9 cellular contexts compared by ENCODE assay signal in the genomic region with DNA sequence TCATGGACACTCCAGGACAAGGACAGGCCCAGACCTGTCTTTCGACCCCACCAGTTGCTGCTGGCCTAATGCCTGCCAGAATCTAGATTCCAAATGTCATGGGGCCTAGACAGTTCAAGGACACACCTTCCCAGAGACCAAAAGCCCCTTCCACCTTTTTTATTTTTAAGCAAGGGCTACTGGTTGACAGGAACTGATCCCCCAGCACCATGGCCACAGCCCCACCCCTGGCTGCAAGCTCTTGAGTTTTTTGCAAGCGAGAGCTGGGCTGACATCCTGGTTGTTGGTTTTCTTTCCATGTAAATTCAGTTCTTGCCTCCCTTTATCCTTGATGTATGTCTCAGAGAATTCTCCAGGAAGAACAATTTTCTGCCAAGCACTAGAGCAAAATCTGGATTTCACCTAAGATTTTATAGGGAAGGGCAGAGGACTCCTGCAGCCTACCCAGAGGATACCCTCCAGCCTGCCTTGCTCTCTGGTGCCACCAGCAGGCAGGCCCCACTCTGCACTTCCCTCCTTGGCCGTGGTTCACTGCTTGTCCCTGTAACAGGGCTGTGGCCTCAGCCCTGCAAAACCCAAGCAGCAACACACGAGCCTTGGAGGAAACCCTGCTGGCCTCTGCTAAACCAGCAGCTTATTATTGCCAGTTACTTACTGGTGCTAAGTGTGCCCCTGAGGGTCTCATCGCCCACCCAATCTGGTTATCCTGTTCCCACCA.
DNase-seq lines count a peak whose midpoint lies in the region; ATAC-seq and TF ChIP-seq lines count a peak whose summit lies in the region.
"Had no signal": no experiment of that assay in that cellular context is flagged by ENCODE, and none has a peak within 500 bp of the region (broad histone marks: within the 10 kb centered on the region; RNA-seq: fewer than 3 reads in every experiment).

No MANE protein-coding gene starts in this region.

- H2BK15ac ChIP-seq in H9 (ENCODE audit: low read depth, low read length): no peak overlapping the region

- H3K9me3 ChIP-seq in H9 (ENCODE audit: control insufficient read depth, low read depth, low read length) (no peaks in the 10 kb centered on the region), right cardiac atrium (ENCODE audit: control insufficient read depth, low read length) (no peaks in the 10 kb centered on the region), suprapubic skin (no peaks in the 10 kb centered on the region)
- H3K9me3 ChIP-seq: body of pancreas had no signal

- H2AK5ac ChIP-seq in H9 (ENCODE audit: insufficient read length, low read length): no peak overlapping the region

- H3K27ac ChIP-seq in H9 (ENCODE audit: insufficient read length, low read depth, low read length) (no peak overlapping the region), right cardiac atrium (ENCODE audit: low read length) (no peak overlapping the region), suprapubic skin (no peak overlapping the region)
- H3K27ac ChIP-seq: body of pancreas had no signal

- no peak overlapping the region for H3K18ac ChIP-seq in H9 (ENCODE audit: insufficient read length, low read depth, low read length)

- H2AFZ ChIP-seq in H9 (ENCODE audit: low read length): no peak overlapping the region

- no peaks in the 10 kb centered on the region for H3K36me3 ChIP-seq in suprapubic skin

- no peaks in the 10 kb centered on the region for H3K36me3 Mint-ChIP-seq in H9 (ENCODE audit: insufficient read depth in 1 of 3, low read depth in 3 of 3)

- no peaks in the 10 kb centered on the region for H3K4me1 ChIP-seq in H9 (ENCODE audit: insufficient read depth, low read length)
- H3K4me1 ChIP-seq in right cardiac atrium (ENCODE audit: control insufficient read depth, insufficient read depth, low read length): peaks cover 2% of the 10 kb centered on the region
- H3K4me1 ChIP-seq in suprapubic skin: peaks cover 12% of the 10 kb centered on the region
- H3K4me1 ChIP-seq: body of pancreas had no signal

- no peaks in the 10 kb centered on the region for H3K23me2 ChIP-seq in H9 (ENCODE audit: insufficient read length, low read depth, low read length, poor library complexity, severe bottlenecking)

- ATAC-seq in right cardiac atrium: peak; percentile 85 to 86
- no peak for ATAC-seq in GM19467 (IDR thresholded peaks at IDR 0.05; ENCODE audit: unreplicated experiment)
- ATAC-seq: body of pancreas had no signal

- TF ChIP-seq EP300 in suprapubic skin (IDR thresholded peaks at IDR 0.05): no peak

- no peaks in the 10 kb centered on the region for H4K20me1 ChIP-seq in H9 (ENCODE audit: control insufficient read depth, insufficient read depth, insufficient read length)

- no peak overlapping the region for H2BK120ac ChIP-seq in H9 (ENCODE audit: low read depth, low read length, poor library complexity, severe bottlenecking)

- no peak overlapping the region for H3K4ac ChIP-seq in H9 (ENCODE audit: low read depth, low read length)

- no peak overlapping the region for H3K9ac ChIP-seq in H9 (ENCODE audit: extremely low read depth, insufficient read length, low read length)

- no CpG with 5 or more reads among the region's 5 CpGs for WGBS in H9 (ENCODE audit: extremely low coverage, insufficient read length, low lambda C conversion rate)
- 66% methylated on average over 5 of the region's 5 CpGs for WGBS in right cardiac atrium
- WGBS in suprapubic skin: 66% methylated on average over 5 of the region's 5 CpGs

- H3T11ph ChIP-seq in H9 (ENCODE audit: low read length): no peak overlapping the region

- H3K4me3 Mint-ChIP-seq in H9: no peak overlapping the region

- H2BK12ac ChIP-seq in H9 (ENCODE audit: insufficient read length, low read depth, low read length): no peak overlapping the region

- no peak overlapping the region for H2BK20ac ChIP-seq in H9 (ENCODE audit: low read depth, low read length, poor library complexity, severe bottlenecking)

- DNase-seq in AG09309 (ENCODE audit: low read depth) (no peak), H9 (peak; percentile 88), right cardiac atrium (peak; percentile 65 to 91 (median 86)), suprapubic skin (ENCODE audit: low spot score in 2 of 2) (peak; percentile 76 to 82), retina (no peak), putamen (ENCODE audit: low spot score) (no peak)
- peak; percentile 54 for DNase-seq in activated CD8-positive, alpha-beta memory T cell treated with anti-CD3 and anti-CD28 coated beads, Interleukin-2, amount 50 U/mL, for 48 hours

- H4K8ac ChIP-seq in H9 (replicated peaks; ENCODE audit: insufficient read length, low read depth, low read length): no peak overlapping the region

- H3K14ac ChIP-seq in H9 (ENCODE audit: insufficient read depth, low read length): no peak overlapping the region

- H3K9me3 Mint-ChIP-seq in H9: no peaks in the 10 kb centered on the region; a peak in 1 of 5 replicates

- intact Hi-C loops in right cardiac atrium (cut with DNase I): loop anchor here in 1 of 4 donors (10.0 kb wide), 1 partner anchor 101 kb away; a partner anchor contains a TSS

- no peak overlapping the region for H4K91ac ChIP-seq in H9 (ENCODE audit: insufficient read length, low read depth, low read length)

- no peak for TF ChIP-seq POLR2A in suprapubic skin (IDR thresholded peaks at IDR 0.05)

- H3K79me2 ChIP-seq in H9 (ENCODE audit: insufficient read depth, low read length): no peaks in the 10 kb centered on the region

- H2BK5ac ChIP-seq in H9 (ENCODE audit: insufficient read length, low read length): no peak overlapping the region

- no peak overlapping the region for H3K4me2 ChIP-seq in H9 (ENCODE audit: insufficient read depth, insufficient read length, low read length)

- H3K27me3 Mint-ChIP-seq in H9 (ENCODE audit: low read depth): peaks cover 12% of the 10 kb centered on the region

- no peak overlapping the region for H3K4me3 ChIP-seq in AG09309 (ENCODE audit: control insufficient read depth, low read depth, low read length)
- H3K4me3 ChIP-seq in right cardiac atrium (ENCODE audit: low read length): no peak overlapping the region
- H3K4me3 ChIP-seq in suprapubic skin: no peak overlapping the region
- H3K4me3 ChIP-seq: body of pancreas had no signal

- H3K23ac ChIP-seq in H9 (ENCODE audit: insufficient read length, low read depth, low read length): no peak overlapping the region

- peak; percentile 91 for TF ChIP-seq CTCF in AG09309 (IDR thresholded peaks at IDR 0.05; ENCODE audit: control insufficient read depth, insufficient read depth, low read depth, low read length, missing control alignments)
- peak; percentile 93 for TF ChIP-seq CTCF in H9 (conservative IDR thresholded peaks at IDR 0.05)
- peak; percentile 33 to 50 for TF ChIP-seq CTCF in suprapubic skin (IDR thresholded peaks at IDR 0.05)

- no peaks in the 10 kb centered on the region for H3K79me1 ChIP-seq in H9 (ENCODE audit: insufficient read depth, low read depth, low read length, poor library complexity, severe bottlenecking)

- H3K27me3 ChIP-seq in H9 (ENCODE audit: insufficient read depth, low read length) (no peaks in the 10 kb centered on the region), right cardiac atrium (ENCODE audit: control insufficient read depth, insufficient read depth) (no peaks in the 10 kb centered on the region), suprapubic skin (peaks cover 6% of the 10 kb centered on the region)
- H3K27me3 ChIP-seq: body of pancreas had no signal

- no peak overlapping the region for H3K27ac Mint-ChIP-seq in H9

- H4K5ac ChIP-seq in H9 (ENCODE audit: insufficient read length, low read depth, low read length): no peak overlapping the region

- H3K4me1 Mint-ChIP-seq in H9: 0 out of 4 replicates have a peak, but pooled peaks cover 0 to 3% of the 10 kb centered on the region in 2 experiments

- H3K56ac ChIP-seq in H9 (ENCODE audit: insufficient read length, low read depth, low read length): no peak overlapping the region

Comparison
In these comparisons a context has a peak if more than half of its experiments do, and no peak if none do; other contexts are left out.
1. DNase-seq: peak in H9 (single experiment), activated CD8-positive, alpha-beta memory T cell treated with anti-CD3 and anti-CD28 coated beads, Interleukin-2, amount 50 U/mL, for 48 hours (single experiment), right cardiac atrium (3 of 3) and suprapubic skin (2 of 2); none in AG09309 (single experiment), retina (single experiment) and putamen (single experiment).
2. CTCF ChIP-seq: peak in every context shown above with its lines; median percentile 93 in H9; 91 in AG09309; 42 in suprapubic skin.